Comparison of ENCODE assay signal across 8 cellular contexts in the genomic region with DNA sequence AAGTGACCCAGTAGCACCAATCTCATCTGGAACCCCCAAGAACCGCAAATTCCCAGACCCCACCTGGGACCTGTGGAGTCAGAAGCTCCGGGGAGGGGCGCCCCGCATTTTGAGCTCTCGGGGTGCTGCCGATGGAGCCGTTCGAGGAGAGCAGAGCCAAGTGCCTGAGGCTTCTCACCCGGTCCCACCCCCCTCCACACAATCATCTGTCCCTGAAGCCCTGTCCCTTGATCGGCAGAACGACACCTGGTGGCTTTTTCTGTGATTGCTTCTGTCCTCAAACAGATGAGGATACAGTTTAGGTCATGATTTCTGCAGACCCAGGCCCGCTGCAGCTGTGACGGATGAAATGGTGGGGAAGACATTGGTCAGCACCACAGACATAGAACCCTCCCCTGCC.
A peak's percentile ranks its signal among the peaks of the same experiment; 100 is the strongest.
DNase-seq lines count a peak whose midpoint lies in the region; ATAC-seq and TF ChIP-seq lines count a peak whose summit lies in the region.

No MANE protein-coding gene starts in this region.

- no peak overlapping the region for H2AFZ ChIP-seq in GM23248

- WGBS in GM23248 (ENCODE audit: low coverage in 1 of 2, low lambda C conversion rate in 2 of 2, missing lambda C conversion rate in 2 of 2), 2 experiments, result 30 to 33% methylated on average over 13 of the region's 13 CpGs

- H3K4me3 ChIP-seq in RWPE2 (ENCODE audit: severe bottlenecking) (no peak overlapping the region), GM23248 (no peak overlapping the region)

- no peaks in the 10 kb centered on the region for H3K4me1 ChIP-seq in RWPE2 (ENCODE audit: insufficient read depth, poor library complexity, severe bottlenecking)
- H3K4me1 ChIP-seq in GM23248 (ENCODE audit: insufficient read depth), result no peaks in the 10 kb centered on the region

- no peak overlapping the region for H3K9ac ChIP-seq in GM23248

- peak; percentile 47 for DNase-seq in AG20443 (ENCODE audit: low spot score)
- DNase-seq in GM13977 (ENCODE audit: low spot score), result peak; percentile 63
- no peak for DNase-seq in RWPE2 (ENCODE audit: low spot score)
- DNase-seq in T47D (ENCODE audit: low read depth in 1 of 2, low spot score in 1 of 2), result peak; percentile 76 to 90
- DNase-seq in nephron progenitor cell, result peak; percentile 48
- no peak for DNase-seq in foreskin melanocyte
- no peak for DNase-seq in GM23248

- no peaks in the 10 kb centered on the region for H3K9me3 ChIP-seq in RWPE2 (ENCODE audit: severe bottlenecking)
- H3K9me3 ChIP-seq in GM23248 (ENCODE audit: low read depth), result no peaks in the 10 kb centered on the region

- H3K9me2 ChIP-seq in GM23248 (ENCODE audit: insufficient read depth), result no peaks in the 10 kb centered on the region

- in situ Hi-C loops in GM13977 (cut with MboI; ENCODE audit: low pct_unique_long_range_greater_than_20kb, low sequenced_read_pairs, unreplicated experiment), result no loop called here
- in situ Hi-C loops in T47D (cut with HindIII; ENCODE audit: low pct_unique_long_range_greater_than_20kb, low sequenced_read_pairs), result no loop called here
- in situ Hi-C loops in GM23248 (cut with MboI), result no loop called here

- no peaks in the 10 kb centered on the region for H3K79me2 ChIP-seq in GM23248 (ENCODE audit: insufficient read depth)

- H3F3A ChIP-seq in GM23248 (ENCODE audit: insufficient read depth), result no peaks in the 10 kb centered on the region

- H3K4me3 Mint-ChIP-seq in nephron progenitor cell, result no peak overlapping the region

- no peaks in the 10 kb centered on the region for H3K36me3 Mint-ChIP-seq in nephron progenitor cell (ENCODE audit: low read depth)

- peaks cover 24% of the 10 kb centered on the region for H3K9me3 Mint-ChIP-seq in nephron progenitor cell

- no peak for ATAC-seq in RWPE2 (ENCODE audit: low read depth)
- no peak for ATAC-seq in HG02973 (IDR thresholded peaks at IDR 0.05; ENCODE audit: unreplicated experiment)

- TF ChIP-seq CTCF in GM13977 (IDR thresholded peaks at IDR 0.05; ENCODE audit: extremely low read depth, insufficient read depth, missing control alignments) (peak; percentile 34), RWPE2 (IDR thresholded peaks at IDR 0.05; ENCODE audit: poor library complexity, severe bottlenecking) (peak; percentile 18), nephron progenitor cell (IDR thresholded peaks at IDR 0.05) (peak; percentile 30)

- no peaks in the 10 kb centered on the region for H4K20me1 ChIP-seq in GM23248 (ENCODE audit: insufficient read depth)

- H3K27ac ChIP-seq in RWPE2 (ENCODE audit: poor library complexity, severe bottlenecking) (no peak overlapping the region), GM23248 (no peak overlapping the region)

- no peaks in the 10 kb centered on the region for H3K36me3 ChIP-seq in RWPE2 (ENCODE audit: low read depth)
- H3K36me3 ChIP-seq in GM23248 (ENCODE audit: low read depth), result no peaks in the 10 kb centered on the region

- H3K27me3 Mint-ChIP-seq in nephron progenitor cell (ENCODE audit: low read depth, poor library complexity), result peaks cover 60% of the 10 kb centered on the region

- H3K27me3 ChIP-seq in RWPE2 (ENCODE audit: insufficient read depth, poor library complexity, severe bottlenecking) (peaks cover 16% of the 10 kb centered on the region), GM23248 (replicated peaks; ENCODE audit: insufficient read depth) (peaks cover 28% of the 10 kb centered on the region)

- no peak overlapping the region for H3K27ac Mint-ChIP-seq in nephron progenitor cell

- H3K4me2 ChIP-seq in GM23248 (ENCODE audit: unreplicated experiment), result no peak overlapping the region

- peaks cover 19% of the 10 kb centered on the region for H3K4me1 Mint-ChIP-seq in nephron progenitor cell

Comparison
In these comparisons a context has a peak if more than half of its experiments do, and no peak if none do; other contexts are left out.
1. DNase-seq: peak in AG20443 (single experiment), GM13977 (single experiment), T47D (2 of 2) and nephron progenitor cell (single experiment); none in RWPE2 (single experiment), foreskin melanocyte (single experiment) and GM23248 (single experiment).
2. Peak in every context shown above with its lines, with median percentiles within 50 percentile points of each other: CTCF ChIP-seq.